ENCODE assay signal across 27 cellular contexts in genomic region chr12:123984903-123985302, GRCh38. TPM values are rescaled to one million over a fixed set of nuclear protein-coding genes. Genes with fewer than 3 reads are reported as not detected.
A peak's percentile ranks its signal among the peaks of the same experiment; 100 is the strongest.
DNase-seq lines count a peak whose midpoint lies in the region; TF ChIP-seq lines count a peak whose summit lies in the region.
"Had no signal": no experiment of that assay in that cellular context is flagged by ENCODE, and none has a peak within 500 bp of the region (broad histone marks: within the 10 kb centered on the region; RNA-seq: fewer than 3 reads in every experiment).

No MANE protein-coding gene starts in this region.

- H3K79me2 ChIP-seq in trophoblast cell (ENCODE audit: control insufficient read depth, insufficient read depth, low read length, poor library complexity): peaks cover 2% of the 10 kb centered on the region

- no peak overlapping the region for H3K14ac ChIP-seq in trophoblast cell (ENCODE audit: low read length)

- no peak overlapping the region for H4K12ac ChIP-seq in trophoblast cell (ENCODE audit: low read depth, low read length)

- H3K4me2 ChIP-seq in trophoblast cell (ENCODE audit: low read length): no peak overlapping the region
- H3K4me2 ChIP-seq: hepatocyte, smooth muscle cell had no signal

- H2AK5ac ChIP-seq in trophoblast cell (ENCODE audit: low read length): no peak overlapping the region

- no peak overlapping the region for H3K4me3 ChIP-seq in GM12865 (ENCODE audit: low read depth, low read length)
- H3K4me3 ChIP-seq in adipocyte (ENCODE audit: low read length): no peak overlapping the region
- no peak overlapping the region for H3K4me3 ChIP-seq in trophoblast cell (ENCODE audit: low read depth, low read length)
- no peak overlapping the region for H3K4me3 ChIP-seq in vagina
- H3K4me3 ChIP-seq: adrenal gland, gastroesophageal sphincter, GM23248, hepatocyte, pancreas, smooth muscle cell, tibial artery had no signal

- H3K9me3 ChIP-seq in adipocyte (ENCODE audit: control insufficient read depth, low read length) (no peaks in the 10 kb centered on the region), trophoblast cell (ENCODE audit: insufficient read depth, low read depth, low read length) (no peaks in the 10 kb centered on the region), vagina (no peaks in the 10 kb centered on the region)
- H3K9me3 ChIP-seq: adrenal gland, gastroesophageal sphincter, pancreas, tibial artery had no signal

- peak; percentile 26 for DNase-seq in GM12865 (ENCODE audit: low read depth)
- DNase-seq in GM20000 (ENCODE audit: low spot score): peak; percentile 36
- DNase-seq in adipocyte (ENCODE audit: low read depth): no peak
- no peak for DNase-seq in trophoblast cell
- no peak for DNase-seq in vagina (ENCODE audit: extremely low spot score in 2 of 2)
- no peak for DNase-seq in NOMO-1 (lab: John Stamatoyannopoulos, UW; ENCODE audit: unreplicated experiment in 2 of 2)
- DNase-seq in HPDE6-E6E7 (ENCODE audit: extremely low spot score): no peak
- DNase-seq: activated CD4-positive, alpha-beta T cell treated with anti-CD3 and anti-CD28 coated beads, Interleukin-2, amount 50 U/mL, for 4 hours; activated CD8-positive, alpha-beta memory T cell treated with anti-CD3 and anti-CD28 coated beads, Interleukin-2, amount 10 ng/mL, durations not matched to agents 7 days and 5 days; activated gamma-delta T cell treated with Interleukin-2 at 50 U/mL for 16 hours; activated T-cell treated with anti-CD3 and anti-CD28 coated beads, Interleukin-2, amount 50 U/mL, for 4 hours; adrenal gland; CD8-positive, alpha-beta memory T cell; DMS 273 treated with DMSO at 0.1 percent for 48 hours; GM23248; KBM-7; left colon; NCI-H1092 treated with DMSO at 0.1 percent for 48 hours; NCI-H187; NCI-H2171; pancreas; retina; stimulated activated naive CD8-positive, alpha-beta T cell treated with anti-CD3 and anti-CD28 coated beads, Interleukin-15, amount 100 ng/mL, for 72 hours had no signal

- H3K4me1 ChIP-seq in adipocyte (ENCODE audit: control insufficient read depth, insufficient read depth, low read length) (peaks cover 49% of the 10 kb centered on the region), trophoblast cell (ENCODE audit: control insufficient read depth in 1 of 2, insufficient read depth in 2 of 2, low read length in 2 of 2) (no peaks in the 10 kb centered on the region), vagina (peaks cover 17% of the 10 kb centered on the region)

- peak overlapping the region; percentile 48 for H3K4ac ChIP-seq in trophoblast cell (ENCODE audit: low read depth, low read length)

- no peak overlapping the region for H4K91ac ChIP-seq in trophoblast cell (ENCODE audit: low read depth, low read length)

- no peaks in the 10 kb centered on the region for H3K79me1 ChIP-seq in trophoblast cell (ENCODE audit: low read length)

- WGBS in trophoblast cell (ENCODE audit: extremely low coverage, insufficient coverage, insufficient read length): no CpG with 5 or more reads among the region's 4 CpGs

- no peak for TF ChIP-seq POLR2A in vagina (IDR thresholded peaks at IDR 0.05)

- TF ChIP-seq CTCF in GM12865 (IDR thresholded peaks at IDR 0.05; ENCODE audit: insufficient read depth, low read depth, low read length, missing control alignments): no peak
- no peak for TF ChIP-seq CTCF in GM20000 (IDR thresholded peaks at IDR 0.05; ENCODE audit: extremely low read depth, missing control alignments)
- TF ChIP-seq CTCF in vagina (IDR thresholded peaks at IDR 0.05): no peak

- H3K36me3 ChIP-seq in adipocyte (ENCODE audit: control insufficient read depth, insufficient read depth, low read length, severe bottlenecking): peaks cover 37% of the 10 kb centered on the region
- H3K36me3 ChIP-seq in trophoblast cell (ENCODE audit: control insufficient read depth in 1 of 2, insufficient read depth in 2 of 2, low read length in 2 of 2): peaks cover 8 to 24% of the 10 kb centered on the region in 2 experiments
- peaks cover 0 to 19% of the 10 kb centered on the region in 2 donors for H3K36me3 ChIP-seq in vagina
- H3K36me3 ChIP-seq: pancreas had no signal

- H2BK5ac ChIP-seq in trophoblast cell (ENCODE audit: low read depth, low read length, poor library complexity): no peak overlapping the region

- no peak overlapping the region for H2BK120ac ChIP-seq in trophoblast cell (ENCODE audit: insufficient read depth, low read length, poor library complexity)

- no peak overlapping the region for H3K23ac ChIP-seq in trophoblast cell (ENCODE audit: low read length)

- intact Hi-C loops in vagina (cut with DNase I): no loop called here

- H2AFZ ChIP-seq in trophoblast cell (ENCODE audit: insufficient read depth, low read length, poor library complexity): no peak overlapping the region
- H2AFZ ChIP-seq: GM23248, hepatocyte had no signal

- no peak overlapping the region for H3K18ac ChIP-seq in trophoblast cell (ENCODE audit: low read length)

- no peak overlapping the region for H2BK12ac ChIP-seq in trophoblast cell (ENCODE audit: low read length)

- H3K9ac ChIP-seq in adipocyte (ENCODE audit: low read length) (peak overlapping the region; percentile 32), trophoblast cell (ENCODE audit: low read length) (no peak overlapping the region)
- H3K9ac ChIP-seq: GM23248 had no signal

- H3K27me3 ChIP-seq in adipocyte (replicated peaks; ENCODE audit: control insufficient read depth, insufficient read depth, low read length) (no peaks in the 10 kb centered on the region), trophoblast cell (ENCODE audit: insufficient read depth, low read length) (no peaks in the 10 kb centered on the region), vagina (no peaks in the 10 kb centered on the region)
- H3K27me3 ChIP-seq: adrenal gland, gastroesophageal sphincter, hepatocyte, pancreas, tibial artery had no signal

- no peak overlapping the region for H4K8ac ChIP-seq in trophoblast cell (ENCODE audit: low read depth, low read length)

- no peak overlapping the region for H3K27ac ChIP-seq in trophoblast cell (ENCODE audit: low read depth, low read length)
- H3K27ac ChIP-seq in vagina: no peak overlapping the region
- H3K27ac ChIP-seq: gastroesophageal sphincter, GM23248, hepatocyte, pancreas, tibial artery had no signal

RNA-seq across cellular contexts. Expression of gene ZNF664, which starts 11.9 kb away (rescaled TPM):
- polyA plus RNA-seq in trophoblast cell (2013): 58.3 and 64.7 TPM in 2 replicates
- total RNA-seq in vagina: 40.5 TPM

RNA-seq across cellular contexts. Expression of gene CCDC92, which starts 12.3 kb away (rescaled TPM):
- polyA plus RNA-seq in trophoblast cell (2013): 60.8 and 68.8 TPM in 2 replicates
- total RNA-seq in vagina: 21.6 TPM

Comparison
In these comparisons a context has a peak if more than half of its experiments do, and no peak if none do; other contexts are left out.
1. DNase-seq: peak in GM12865 (single experiment) and GM20000 (single experiment); none in adipocyte (single experiment), trophoblast cell (0 of 2), vagina (0 of 2), NOMO-1 (0 of 2) and HPDE6-E6E7 (single experiment).